ENCODE assay signal across 8 cellular contexts in the genomic region with DNA sequence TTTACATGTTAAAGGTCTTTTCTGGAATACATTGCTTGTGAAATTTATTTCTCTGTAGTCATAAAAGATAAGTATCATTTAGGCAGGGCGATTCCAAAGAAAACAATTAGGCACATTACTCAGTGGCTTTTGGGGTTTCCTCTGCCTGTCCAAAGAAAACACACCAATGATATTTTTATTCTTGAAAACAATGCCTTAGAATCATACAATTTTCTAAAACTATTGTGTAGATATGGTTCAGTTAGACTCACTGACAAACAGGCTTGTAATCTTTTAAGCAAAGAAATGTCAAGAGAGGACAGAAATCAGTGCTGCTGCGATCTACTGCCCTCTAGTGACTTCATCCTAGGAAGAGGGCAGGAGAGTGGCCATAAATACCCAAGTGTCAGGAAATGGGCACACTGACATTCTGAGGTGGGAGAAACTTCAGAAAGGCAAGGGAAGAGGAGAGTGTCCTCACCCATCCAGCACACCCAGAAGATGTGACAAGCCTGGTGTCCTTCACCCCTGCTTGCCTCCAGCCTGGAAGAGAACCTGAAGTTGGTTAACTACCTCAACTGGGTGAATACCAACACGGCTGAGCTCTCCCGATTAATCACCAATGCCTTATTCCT.
DNase-seq lines count a peak whose midpoint lies in the region; ATAC-seq and TF ChIP-seq lines count a peak whose summit lies in the region.

No MANE protein-coding gene starts in this region.

- peak; percentile 64 for DNase-seq in ACHN
- peak; percentile 53 for DNase-seq in ELR (ENCODE audit: low read depth)
- peak; percentile 1 for DNase-seq in NCI-H2081 treated with DMSO at 0.1 percent for 48 hours (lab: John Stamatoyannopoulos, UW)
- DNase-seq in activated naive CD4-positive, alpha-beta T cell treated with anti-CD3 and anti-CD28 coated beads, Interleukin-2, amount 50 U/mL, for 72 hours (ENCODE audit: low spot score in 2 of 2): peak in 1 of 2 donors; percentile 30
- DNase-seq in cardiac muscle cell (ENCODE audit: low read depth in 1 of 2, low spot score in 1 of 2): peak; percentile 40 to 72
- no peak for DNase-seq in sciatic nerve (ENCODE audit: low spot score)
- no peak for DNase-seq in stimulated activated CD4-positive, alpha-beta T cell treated with anti-CD3 and anti-CD28 coated beads, Interleukin-2, amount 100 ng/mL, for 48 hours

- H3K9me3 ChIP-seq in cardiac muscle cell (ENCODE audit: low read depth): no peaks in the 10 kb centered on the region

- H3K4me1 ChIP-seq in cardiac muscle cell (ENCODE audit: low read depth): peaks cover 9% of the 10 kb centered on the region

- H3K36me3 ChIP-seq in cardiac muscle cell: peaks cover 65% of the 10 kb centered on the region

- H3K9me3 Mint-ChIP-seq in activated naive CD4-positive, alpha-beta T cell treated with anti-CD3 and anti-CD28 coated beads, Interleukin-2, amount 50 U/mL, for 72 hours: no peaks in the 10 kb centered on the region

- TF ChIP-seq CTCF in cardiac muscle cell (IDR thresholded peaks at IDR 0.05; ENCODE audit: low read depth, low read length): peak; percentile 73

- peaks cover 6 to 24% of the 10 kb centered on the region in 2 donors for H3K36me3 Mint-ChIP-seq in activated naive CD4-positive, alpha-beta T cell treated with anti-CD3 and anti-CD28 coated beads, Interleukin-2, amount 50 U/mL, for 72 hours

- in situ Hi-C loops in ACHN (cut with HindIII; ENCODE audit: low pct_ligation_motif_present, low pct_unique_long_range_greater_than_20kb, low sequenced_read_pairs): no loop called here

- H3K27ac Mint-ChIP-seq in activated naive CD4-positive, alpha-beta T cell treated with anti-CD3 and anti-CD28 coated beads, Interleukin-2, amount 50 U/mL, for 72 hours: peak overlapping the region; percentile 81 to 93

- no peak overlapping the region for H3K4me3 ChIP-seq in cardiac muscle cell

- intact Hi-C loops in sciatic nerve (cut with DNase I): no loop called here

- ATAC-seq in activated naive CD4-positive, alpha-beta T cell treated with anti-CD3 and anti-CD28 coated beads, Interleukin-2, amount 50 U/mL, for 72 hours: peak; percentile 21 to 33
- ATAC-seq in sciatic nerve (peak; percentile 79), HG03175 (IDR thresholded peaks at IDR 0.05; ENCODE audit: unreplicated experiment) (no peak)

- H3K27me3 ChIP-seq in cardiac muscle cell: no peaks in the 10 kb centered on the region

- no peak overlapping the region for H3K27ac ChIP-seq in cardiac muscle cell

Comparison
In these comparisons a context has a peak if more than half of its experiments do, and no peak if none do; other contexts are left out.
1. DNase-seq: peak in ACHN (single experiment), ELR (single experiment), NCI-H2081 treated with DMSO at 0.1 percent for 48 hours (single experiment) and cardiac muscle cell (2 of 2); none in sciatic nerve (single experiment) and stimulated activated CD4-positive, alpha-beta T cell treated with anti-CD3 and anti-CD28 coated beads, Interleukin-2, amount 100 ng/mL, for 48 hours (0 of 2).